In genomic region chr5:146635443-146635842, GRCh38 we compare ENCODE assay signal across 34 cellular contexts.
"Had no signal": no experiment of that assay in that cellular context is flagged by ENCODE, and none has a peak within 500 bp of the region (broad histone marks: within the 10 kb centered on the region; RNA-seq: fewer than 3 reads in every experiment).

No MANE protein-coding gene starts in this region.

- H3K36me3 ChIP-seq: MG63 had no signal

- H3K4me3 ChIP-seq: MG63 had no signal

- H3K9ac ChIP-seq: KMS-11 had no signal

- DNase-seq: Karpas-422, Kasumi-1, KG1, MG63, MM.1S, MV-4-11, NCI-H1048, NCI-H1092, NCI-H1092 treated with DMSO at 0.1 percent for 48 hours, NCI-H1105, NCI-H1105 treated with DMSO at 0.1 percent for 48 hours, NCI-H1417 treated with DMSO at 0.1 percent for 48 hours, NCI-H1436, NCI-H1436 treated with DMSO at 0.1 percent for 48 hours, NCI-H146, NCI-H1694, NCI-H1694 treated with DMSO at 0.1 percent for 48 hours, NCI-H187, NCI-H187 treated with DMSO at 0.1 percent for 48 hours, NCI-H1930, NCI-H2029, NCI-H2029 treated with DMSO at 0.1 percent for 48 hours, NCI-H2081, NCI-H2081 treated with DMSO at 0.1 percent for 48 hours, NCI-H2107, NCI-H2171, NCI-H2171 treated with DMSO at 0.1 percent for 48 hours, NCI-H2227 treated with DMSO at 0.1 percent for 48 hours, NCI-H226, NCI-H345, NCI-H446, NCI-H446 treated with DMSO at 0.1 percent for 48 hours, NCI-H510A had no signal

- H3K27ac ChIP-seq: KMS-11 had no signal

- H3K4me2 ChIP-seq: KMS-11 had no signal

- H3K9me3 ChIP-seq: MG63 had no signal
